20 cellular contexts compared by ENCODE assay signal in the genomic region with DNA sequence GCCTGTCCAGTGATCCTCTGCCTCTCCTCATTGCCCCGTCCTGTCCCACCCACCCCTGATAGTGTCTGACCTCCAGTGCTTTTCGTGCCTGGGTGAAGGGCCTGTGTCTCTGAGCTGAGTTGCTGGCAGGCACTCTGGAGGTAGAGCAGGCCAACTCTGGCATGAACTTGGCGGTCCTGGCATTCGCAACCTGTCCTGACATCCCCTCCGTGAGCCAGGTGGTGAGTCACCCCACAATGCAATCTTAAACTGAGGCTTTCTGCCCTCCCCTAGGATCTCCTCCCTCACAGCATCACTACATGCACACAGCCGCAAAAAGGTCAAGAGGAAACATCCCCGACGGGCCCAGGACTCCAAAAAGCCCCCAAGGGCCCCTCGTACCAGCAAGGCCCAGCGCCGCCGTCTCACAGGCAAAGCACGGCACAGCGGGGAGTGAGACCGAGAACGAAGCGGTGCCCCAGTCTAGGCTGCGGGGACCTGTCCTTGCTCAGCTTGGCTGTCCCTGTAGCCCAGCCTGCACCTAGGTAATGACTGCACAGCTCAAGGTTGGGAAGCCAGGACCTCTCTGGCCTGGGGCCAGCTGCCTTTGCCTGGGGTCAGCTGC. TPM values are rescaled to one million over a fixed set of nuclear protein-coding genes. Genes with fewer than 3 reads are reported as not detected.
"Had no signal": no experiment of that assay in that cellular context is flagged by ENCODE, and none has a peak within 500 bp of the region (broad histone marks: within the 10 kb centered on the region; RNA-seq: fewer than 3 reads in every experiment).

No MANE protein-coding gene starts in this region.

- H3K9me3 Mint-ChIP-seq: activated naive CD4-positive, alpha-beta T cell treated with anti-CD3 and anti-CD28 coated beads, Interleukin-2, amount 50 U/mL, for 72 hours; activated T-cell treated with anti-CD3 and anti-CD28 coated beads, Interleukin-2, amount 50 U/mL, for 72 hours; effector memory CD8-positive, alpha-beta T cell; nephron progenitor cell; stimulated activated naive CD8-positive, alpha-beta T cell treated with anti-CD3 and anti-CD28 coated beads, Interleukin-15, amount 100 ng/mL, for 72 hours; T-helper 1 cell treated with Interleukin-12 subunit alpha and Interleukin-12 subunit beta and Interleukin-4 antibody, amounts not matched to agents 30 μg/mL and 1 μg/mL, for 36 hours had no signal

- H3K27me3 Mint-ChIP-seq: effector memory CD8-positive, alpha-beta T cell; stimulated activated naive CD8-positive, alpha-beta T cell treated with anti-CD3 and anti-CD28 coated beads, Interleukin-15, amount 100 ng/mL, for 72 hours had no signal

- H3K9me3 ChIP-seq: gastroesophageal sphincter, heart left ventricle, left lung had no signal

- H3K27ac Mint-ChIP-seq: activated naive CD4-positive, alpha-beta T cell treated with anti-CD3 and anti-CD28 coated beads, Interleukin-2, amount 50 U/mL, for 72 hours; activated T-cell treated with anti-CD3 and anti-CD28 coated beads, Interleukin-2, amount 50 U/mL, for 72 hours; nephron progenitor cell; stimulated activated naive CD8-positive, alpha-beta T cell treated with anti-CD3 and anti-CD28 coated beads, Interleukin-15, amount 100 ng/mL, for 72 hours; T-helper 1 cell treated with Interleukin-12 subunit alpha and Interleukin-12 subunit beta and Interleukin-4 antibody, amounts not matched to agents 30 μg/mL and 1 μg/mL, for 36 hours had no signal

- ATAC-seq: activated naive CD4-positive, alpha-beta T cell treated with anti-CD3 and anti-CD28 coated beads, Interleukin-2, amount 50 U/mL, for 72 hours; activated T-cell treated with anti-CD3 and anti-CD28 coated beads, Interleukin-2, amount 50 U/mL, for 72 hours; effector memory CD8-positive, alpha-beta T cell; gastroesophageal sphincter; heart left ventricle; left lung; right cardiac atrium; stimulated activated naive CD8-positive, alpha-beta T cell treated with anti-CD3 and anti-CD28 coated beads, Interleukin-15, amount 100 ng/mL, for 72 hours had no signal

- FAIRE-seq: small intestine had no signal

- H3K27me3 ChIP-seq: gastroesophageal sphincter, heart left ventricle, left lung had no signal

- H3K4me3 ChIP-seq: gastroesophageal sphincter, heart left ventricle, left lung had no signal

- H3K27ac ChIP-seq: gastroesophageal sphincter, heart left ventricle, left lung had no signal

- H3K4me3 Mint-ChIP-seq: activated T-cell treated with anti-CD3 and anti-CD28 coated beads, Interleukin-2, amount 50 U/mL, for 72 hours; effector memory CD8-positive, alpha-beta T cell; nephron progenitor cell; stimulated activated naive CD8-positive, alpha-beta T cell treated with anti-CD3 and anti-CD28 coated beads, Interleukin-15, amount 100 ng/mL, for 72 hours; T-helper 1 cell treated with Interleukin-12 subunit alpha and Interleukin-12 subunit beta and Interleukin-4 antibody, amounts not matched to agents 30 μg/mL and 1 μg/mL, for 36 hours had no signal

- DNase-seq: activated CD4-positive, alpha-beta T cell treated with anti-CD3 and anti-CD28 coated beads, Interleukin-2, amount 50 U/mL, for 1 hour; activated CD4-positive, CD25-positive, alpha-beta regulatory T cell treated with anti-CD3 and anti-CD28 coated beads, Interleukin-2, amount 50 U/mL, for 72 hours; activated CD8-positive, alpha-beta memory T cell treated with anti-CD3 and anti-CD28 coated beads, Interleukin-2, amount 50 U/mL, for 48 hours; activated gamma-delta T cell; activated T-cell treated with anti-CD3 and anti-CD28 coated beads, Interleukin-2, amount 50 U/mL, for 72 hours; caudate nucleus; effector memory CD8-positive, alpha-beta T cell; nephron progenitor cell; occipital lobe; right cardiac atrium; small intestine; stimulated activated CD4-positive, alpha-beta T cell treated with anti-CD3 and anti-CD28 coated beads, Interleukin-4, amount 100 ng/mL, for 1 hour; stimulated activated naive CD8-positive, alpha-beta T cell treated with anti-CD3 and anti-CD28 coated beads, Interleukin-15, amount 100 ng/mL, for 72 hours; trophoblast cell had no signal

RNA-seq across cellular contexts. Expression of gene SH3BP1, which starts 51.5 kb away (rescaled TPM):
- total RNA-seq: myocyte had no signal
